In the genomic region with DNA sequence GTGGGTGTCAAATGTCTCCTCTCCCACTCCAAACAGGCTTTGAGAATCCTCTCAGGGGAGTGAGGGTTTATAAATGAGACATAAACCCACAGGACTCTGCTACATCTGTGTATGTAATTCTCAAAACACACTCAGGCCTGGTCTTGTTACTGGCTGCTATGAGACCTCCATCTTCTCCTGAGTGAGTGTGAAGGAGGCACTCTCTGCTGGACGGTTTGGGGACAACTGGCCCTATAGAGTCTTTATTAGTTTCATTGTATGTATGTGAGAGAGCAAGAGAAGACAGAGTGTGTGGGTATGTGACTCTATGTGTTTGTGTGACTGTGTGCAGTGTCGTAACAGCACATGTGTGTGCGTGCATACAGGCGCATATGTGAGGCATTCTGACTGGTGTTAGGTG, we compare ENCODE assay signal across 1 cellular context.
TF ChIP-seq lines count a peak whose summit lies in the region.

No MANE protein-coding gene starts in this region.

TF ChIP-seq in HepG2, 621 proteins besides CTCF, POLR2A, EP300 and RAD21:
- no peak for TF ChIP-seq ZNF331 (CRISPR knock-in tag; IDR thresholded peaks at IDR 0.05)
- TF ChIP-seq STAG1 (CRISPR knock-in tag; IDR thresholded peaks at IDR 0.05): peak; percentile 50
- TF ChIP-seq SMC3 (IDR thresholded peaks at IDR 0.05; ENCODE audit: low read length): peak; percentile 36; the same call in 1 of the 2 replicates
- peak; percentile 35 for TF ChIP-seq RBM22 (optimal IDR thresholded peaks at IDR 0.05; ENCODE audit: low read length)
- TF ChIP-seq NBN (conservative IDR thresholded peaks at IDR 0.05): no peak
- TF ChIP-seq, protein P1, sequence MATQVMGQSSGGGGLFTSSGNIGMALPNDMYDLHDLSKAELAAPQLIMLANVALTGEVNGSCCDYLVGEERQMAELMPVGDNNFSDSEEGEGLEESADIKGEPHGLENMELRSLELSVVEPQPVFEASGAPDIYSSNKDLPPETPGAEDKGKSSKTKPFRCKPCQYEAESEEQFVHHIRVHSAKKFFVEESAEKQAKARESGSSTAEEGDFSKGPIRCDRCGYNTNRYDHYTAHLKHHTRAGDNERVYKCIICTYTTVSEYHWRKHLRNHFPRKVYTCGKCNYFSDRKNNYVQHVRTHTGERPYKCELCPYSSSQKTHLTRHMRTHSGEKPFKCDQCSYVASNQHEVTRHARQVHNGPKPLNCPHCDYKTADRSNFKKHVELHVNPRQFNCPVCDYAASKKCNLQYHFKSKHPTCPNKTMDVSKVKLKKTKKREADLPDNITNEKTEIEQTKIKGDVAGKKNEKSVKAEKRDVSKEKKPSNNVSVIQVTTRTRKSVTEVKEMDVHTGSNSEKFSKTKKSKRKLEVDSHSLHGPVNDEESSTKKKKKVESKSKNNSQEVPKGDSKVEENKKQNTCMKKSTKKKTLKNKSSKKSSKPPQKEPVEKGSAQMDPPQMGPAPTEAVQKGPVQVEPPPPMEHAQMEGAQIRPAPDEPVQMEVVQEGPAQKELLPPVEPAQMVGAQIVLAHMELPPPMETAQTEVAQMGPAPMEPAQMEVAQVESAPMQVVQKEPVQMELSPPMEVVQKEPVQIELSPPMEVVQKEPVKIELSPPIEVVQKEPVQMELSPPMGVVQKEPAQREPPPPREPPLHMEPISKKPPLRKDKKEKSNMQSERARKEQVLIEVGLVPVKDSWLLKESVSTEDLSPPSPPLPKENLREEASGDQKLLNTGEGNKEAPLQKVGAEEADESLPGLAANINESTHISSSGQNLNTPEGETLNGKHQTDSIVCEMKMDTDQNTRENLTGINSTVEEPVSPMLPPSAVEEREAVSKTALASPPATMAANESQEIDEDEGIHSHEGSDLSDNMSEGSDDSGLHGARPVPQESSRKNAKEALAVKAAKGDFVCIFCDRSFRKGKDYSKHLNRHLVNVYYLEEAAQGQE (IDR thresholded peaks at IDR 0.05; ENCODE audit: borderline replicate concordance in 1 of 2, low read depth in 1 of 2, low read length in 2 of 2): 0 out of 4 replicates have a peak, but pooled peaks of 1 of the 2 experiments have one; percentile 13
